In the genomic region with DNA sequence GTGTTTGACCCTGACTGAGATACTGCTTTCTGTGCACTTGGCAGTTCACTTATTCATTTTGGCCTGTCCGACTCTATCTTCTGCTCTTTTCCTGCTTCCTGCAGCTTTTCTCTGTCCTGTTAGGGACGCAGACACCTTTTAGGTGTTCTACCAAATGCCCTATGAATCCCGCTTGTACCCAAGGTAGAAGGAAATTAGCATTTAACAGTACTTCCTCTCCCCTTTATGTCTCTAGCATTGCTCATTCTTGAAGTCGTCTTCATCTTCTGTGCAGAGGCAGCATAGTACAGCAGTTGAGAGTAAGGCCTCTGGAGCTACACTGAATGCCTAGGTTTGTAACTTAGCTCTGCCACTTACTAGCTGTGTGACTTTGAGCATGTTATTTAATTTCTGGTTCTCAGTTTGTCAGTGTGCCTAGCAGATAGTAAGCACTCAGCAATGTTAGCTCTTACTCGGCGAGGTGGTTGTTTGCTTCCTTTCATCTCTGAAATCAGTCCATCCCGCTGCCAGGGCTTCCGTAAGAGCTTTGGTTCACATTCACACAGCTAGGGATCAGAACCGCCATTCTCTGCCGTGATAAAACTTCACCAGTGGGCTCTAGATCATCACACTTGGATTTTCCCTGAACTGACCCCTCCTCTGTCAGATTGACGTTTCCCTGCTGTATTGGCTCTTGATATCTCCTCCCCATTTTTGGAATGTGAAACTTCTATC, we compare ENCODE assay signal across 8 cellular contexts. TPM values are rescaled to one million over a fixed set of nuclear protein-coding genes. Genes with fewer than 3 reads are reported as not detected.
DNase-seq lines count a peak whose midpoint lies in the region; ATAC-seq and TF ChIP-seq lines count a peak whose summit lies in the region.

No MANE protein-coding gene starts in this region.

- no peak for DNase-seq in AG10803 (ENCODE audit: low read depth)
- DNase-seq in LNCaP clone FGC (ENCODE audit: low read depth) = no peak
- peak; percentile 12 for DNase-seq in central memory CD4-positive, alpha-beta T cell
- no peak for DNase-seq in naive B cell
- no peak for DNase-seq in foreskin keratinocyte
- no peak for DNase-seq in GM13977 (ENCODE audit: low spot score)
- DNase-seq in NCI-H146 (lab: John Stamatoyannopoulos, UW) = no peak

- H3K4me3 Mint-ChIP-seq in naive B cell = peak overlapping the region; percentile 91 to 100 (median 98)

- peaks cover 40 to 55% (median 41%) of the 10 kb centered on the region in 3 donors for H3K4me1 Mint-ChIP-seq in naive B cell

- peak overlapping the region; percentile 8 to 97 (median 88) for H3K27ac Mint-ChIP-seq in naive B cell

- H3K4me1 ChIP-seq in foreskin keratinocyte = peaks cover 7% of the 10 kb centered on the region

- no peaks in the 10 kb centered on the region for H3K27me3 Mint-ChIP-seq in naive B cell

- H3K4me3 ChIP-seq in AG10803 (ENCODE audit: low read length) = peak overlapping the region; percentile 96
- H3K4me3 ChIP-seq in LNCaP clone FGC (ENCODE audit: low read depth, low read length) = peak overlapping the region; percentile 83

- in situ Hi-C loops in GM13977 (cut with MboI; ENCODE audit: low pct_unique_long_range_greater_than_20kb, low sequenced_read_pairs, unreplicated experiment) = no loop called here

- no peaks in the 10 kb centered on the region for H3K27me3 ChIP-seq in foreskin keratinocyte

- ATAC-seq in naive B cell (ENCODE audit: low read depth in 2 of 2) = no peak
- no peak for ATAC-seq in foreskin keratinocyte
- ATAC-seq in GM18868 (IDR thresholded peaks at IDR 0.05; ENCODE audit: unreplicated experiment) = no peak

- no peaks in the 10 kb centered on the region for H3K36me3 Mint-ChIP-seq in naive B cell

- H3K9me3 Mint-ChIP-seq in naive B cell = no peaks in the 10 kb centered on the region

- H3K27ac ChIP-seq in foreskin keratinocyte = no peak overlapping the region

- TF ChIP-seq CTCF in AG10803 (conservative IDR thresholded peaks at IDR 0.05; ENCODE audit: low read length) = no peak
- no peak for TF ChIP-seq CTCF in LNCaP clone FGC (IDR thresholded peaks at IDR 0.05; ENCODE audit: control insufficient read depth, extremely low read depth, insufficient read depth)
- TF ChIP-seq CTCF in foreskin keratinocyte (conservative IDR thresholded peaks at IDR 0.05) = no peak
- no peak for TF ChIP-seq CTCF in GM13977 (IDR thresholded peaks at IDR 0.05; ENCODE audit: extremely low read depth, insufficient read depth, missing control alignments)

RNA-seq across cellular contexts. Expression of gene CCT7, which starts 1.4 kb away (rescaled TPM):
- polyA plus RNA-seq in naive B cell (ENCODE audit: low read depth in 6 of 6) (100 to 1,000 TPM; 224 to 376 (median 265) TPM), foreskin keratinocyte (322 and 371 TPM in 2 replicates)
- total RNA-seq in foreskin keratinocyte = 310 and 387 TPM in 2 replicates

RNA-seq across cellular contexts. Expression of gene PRADC1, which starts 2.4 kb away (rescaled TPM):
- polyA plus RNA-seq in naive B cell (ENCODE audit: low read depth in 6 of 6) (10 to 100 TPM in 5 of 6 donors, 1 to 10 TPM in 1; 9.5 to 19.1 (median 10.6) TPM), foreskin keratinocyte (22.0 and 25.8 TPM in 2 replicates)
- total RNA-seq in foreskin keratinocyte = 17.2 and 18.6 TPM in 2 replicates

RNA-seq across cellular contexts. Expression of gene SMYD5, which starts 21.4 kb away (rescaled TPM):
- polyA plus RNA-seq in naive B cell (ENCODE audit: low read depth in 6 of 6) (10 to 100 TPM in 5 of 6 donors, 1 to 10 TPM in 1; 4.9 to 29.2 (median 20.9) TPM), foreskin keratinocyte (31.6 and 34.4 TPM in 2 replicates)
- total RNA-seq in foreskin keratinocyte = 35.2 and 35.9 TPM in 2 replicates

RNA-seq across cellular contexts. Expression of gene NOTO, which starts 33.1 kb away (rescaled TPM):
- polyA plus RNA-seq in naive B cell (ENCODE audit: low read depth in 6 of 6) = not detected
- not detected in 2 replicates for total RNA-seq in foreskin keratinocyte
- not detected in 2 replicates for polyA plus RNA-seq in foreskin keratinocyte

RNA-seq across cellular contexts. Expression of gene FBXO41, which starts 48.8 kb away (rescaled TPM):
- 1 to 10 TPM in 4 of 6 donors, under 1 TPM in 1, not detected in 1; 0.79 to 2.3 (median 1.1) TPM for polyA plus RNA-seq in naive B cell (ENCODE audit: low read depth in 6 of 6)
- total RNA-seq in foreskin keratinocyte = 4.0 and 5.0 TPM in 2 replicates
- 2.6 and 2.7 TPM in 2 replicates for polyA plus RNA-seq in foreskin keratinocyte
